ENCODE assay signal across 23 cellular contexts in the genomic region with DNA sequence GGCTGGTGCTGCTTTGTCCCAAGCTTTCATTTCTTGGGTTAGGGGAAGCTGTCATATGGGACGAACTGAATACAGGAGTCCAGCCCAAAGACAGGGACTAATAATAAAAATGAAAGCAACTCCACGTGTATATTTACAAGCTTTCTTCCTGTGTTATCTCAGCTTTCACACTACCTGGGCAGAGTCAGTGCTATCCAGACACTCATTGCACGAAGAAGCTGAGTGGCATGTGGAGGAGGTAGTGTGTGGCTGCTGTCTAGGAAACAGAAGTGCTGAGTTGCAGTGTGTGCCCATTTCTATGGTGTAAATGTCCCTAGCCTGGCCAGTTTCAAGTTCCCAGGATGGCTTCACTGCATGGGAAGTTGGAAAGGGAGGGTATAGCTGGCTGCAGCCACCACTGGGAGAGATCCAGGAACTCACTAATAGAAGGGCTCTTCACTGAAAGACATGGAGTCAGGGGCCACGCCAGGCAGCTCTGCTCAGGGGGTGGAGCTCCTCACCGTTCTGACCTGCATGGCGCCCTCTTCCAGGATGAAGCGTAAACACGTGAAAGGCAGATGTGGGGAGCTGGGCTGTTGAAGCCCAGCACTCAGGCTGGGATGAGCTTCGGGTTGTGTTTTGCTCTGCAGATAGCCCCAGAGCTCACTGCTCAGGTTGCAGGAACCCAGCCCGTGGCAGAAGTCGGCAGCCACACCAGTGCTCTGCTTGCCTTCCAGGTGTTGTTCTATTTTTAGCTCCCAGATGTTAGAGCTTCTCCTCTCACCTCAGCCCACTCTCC.
DNase-seq lines count a peak whose midpoint lies in the region; ATAC-seq, FAIRE-seq and TF ChIP-seq lines count a peak whose summit lies in the region.
"Had no signal": no experiment of that assay in that cellular context is flagged by ENCODE, and none has a peak within 500 bp of the region (broad histone marks: within the 10 kb centered on the region; RNA-seq: fewer than 3 reads in every experiment).

No MANE protein-coding gene starts in this region.

- H4K20me1 ChIP-seq in GM23338 (replicated peaks; ENCODE audit: insufficient read depth) (no peaks in the 10 kb centered on the region), K562 (replicated peaks; ENCODE audit: control insufficient read depth, insufficient read depth, low read length) (no peaks in the 10 kb centered on the region; the same call in 1 of the 2 replicates)
- H4K20me1 ChIP-seq: BLaER1 had no signal

- under 1% methylated on average over 11 of the region's 11 CpGs for WGBS in K562 (ENCODE audit: insufficient coverage, low coverage, missing lambda C conversion rate)

- H3K4me2 ChIP-seq in GM23338 (no peak overlapping the region), K562 (ENCODE audit: insufficient read depth, low read length) (no peak overlapping the region)
- H3K4me2 ChIP-seq: BLaER1 had no signal

- CTCF ChIA-PET in K562 (lab: Yijun Ruan, JAX; ENCODE audit: low intra/inter-chr PET ratio) = no interaction called here

- H3K27me3 ChIP-seq in GM23338 (ENCODE audit: insufficient read depth) (no peaks in the 10 kb centered on the region), K562 (ENCODE audit: control insufficient read depth in 2 of 2, insufficient read depth in 2 of 2, low read length in 2 of 2) (peaks cover 43 to 50% of the 10 kb centered on the region in 2 experiments), MG63 (peaks cover 23% of the 10 kb centered on the region)
- H3K27me3 ChIP-seq: BLaER1, SJCRH30 had no signal

- in situ Hi-C loops in K562 (cut with MboI) = no loop called here

- no peaks in the 10 kb centered on the region for H3K9me3 ChIP-seq in K562 (replicated peaks; ENCODE audit: control insufficient read depth, insufficient read depth, low read depth, low read length)
- H3K9me3 ChIP-seq in MG63 = no peaks in the 10 kb centered on the region; the same call in 1 of the 2 replicates
- H3K9me3 ChIP-seq: BLaER1, SJCRH30 had no signal

- TF ChIP-seq CTCF in GM23338 (conservative IDR thresholded peaks at IDR 0.05; ENCODE audit: low read depth in 2 of 2) = peak in 1 of 2 experiments; percentile 37; a peak in 2 of 4 replicates
- TF ChIP-seq CTCF in K562 (IDR thresholded peaks at IDR 0.05 in 2 of 3, conservative IDR thresholded peaks at IDR 0.05 in 1 of 3; ENCODE audit: insufficient read depth in 2 of 3, low read depth in 1 of 3, low read length in 3 of 3) = no peak
- TF ChIP-seq CTCF in D721Med (IDR thresholded peaks at IDR 0.05; ENCODE audit: insufficient read depth, missing control alignments) = no peak

- no peaks in the 10 kb centered on the region; the same call in 1 of the 2 replicates for H3K4me1 ChIP-seq in GM23338 (ENCODE audit: insufficient read depth)
- no peaks in the 10 kb centered on the region for H3K4me1 ChIP-seq in K562 (replicated peaks in 1 of 2; ENCODE audit: control insufficient read depth in 2 of 2, insufficient read depth in 2 of 2, low read length in 2 of 2)
- H3K4me1 ChIP-seq: SJCRH30 had no signal

- no peak for TF ChIP-seq EP300 in K562 (IDR thresholded peaks at IDR 0.05; ENCODE audit: low read length)

- no peak overlapping the region for H3K9ac ChIP-seq in K562 (ENCODE audit: insufficient read depth in 1 of 2, low read depth in 2 of 2, low read length in 2 of 2)
- H3K9ac ChIP-seq: BLaER1 had no signal

- intact Hi-C loops in K562 (cut with micrococcal nuclease) = no loop called here

- no peak overlapping the region for H3K27ac Mint-ChIP-seq in GM23338
- H3K27ac Mint-ChIP-seq: CD4-positive, CD25-positive, alpha-beta regulatory T cell; T-helper 17 cell had no signal

- no TSS peak for BruUV-seq in K562 (replicated peaks; lab: Mats Ljungman, UMichigan)

- H2AFZ ChIP-seq in GM23338 (no peak overlapping the region), K562 (ENCODE audit: low read depth, low read length) (no peak overlapping the region)

- H3K36me3 ChIP-seq in GM23338 (ENCODE audit: insufficient read depth) = no peaks in the 10 kb centered on the region
- H3K36me3 ChIP-seq in K562 (ENCODE audit: control insufficient read depth, insufficient read depth, low read length) = no peaks in the 10 kb centered on the region
- no peaks in the 10 kb centered on the region for H3K36me3 ChIP-seq in MG63
- H3K36me3 ChIP-seq: BLaER1, SJCRH30 had no signal

- no peaks in the 10 kb centered on the region for H3F3A ChIP-seq in GM23338 (replicated peaks; ENCODE audit: low read depth)

- H3K79me2 ChIP-seq in GM23338 (replicated peaks; ENCODE audit: insufficient read depth) (no peaks in the 10 kb centered on the region), K562 (ENCODE audit: control insufficient read depth, insufficient read depth, low read length) (no peaks in the 10 kb centered on the region)

- peaks cover 19% of the 10 kb centered on the region for H3K4me1 Mint-ChIP-seq in GM23338
- H3K4me1 Mint-ChIP-seq: CD4-positive, CD25-positive, alpha-beta regulatory T cell; T-helper 17 cell had no signal

- peaks cover 18% of the 10 kb centered on the region for H3K27me3 Mint-ChIP-seq in GM23338 (ENCODE audit: insufficient read depth, low read depth, poor library complexity)
- H3K27me3 Mint-ChIP-seq: CD4-positive, CD25-positive, alpha-beta regulatory T cell had no signal

- H3K9me1 ChIP-seq in K562 (ENCODE audit: control insufficient read depth, insufficient read depth, low read length) = no peaks in the 10 kb centered on the region

- no peaks in the 10 kb centered on the region; the same call in 2 of the 3 replicates for H3K9me3 Mint-ChIP-seq in GM23338

- FAIRE-seq in K562 (lab: Jason Lieb, UNC) (no peak), D721Med (lab: Jason Lieb, UNC) (no peak)

- POLR2A ChIA-PET in K562 (lab: Yijun Ruan, JAX) = interaction anchor here (0.6 to 1.0 kb wide), 3 partner anchors 9 to 453 kb away, joined by 3 to 4 read pairs (median 3); no protein-coding TSS in a partner anchor

- H3K27ac ChIP-seq in GM23338 (ENCODE audit: low read depth) = no peak overlapping the region
- H3K27ac ChIP-seq in K562 (ENCODE audit: extremely low read depth, low read depth, low read length) = no peak overlapping the region
- H3K27ac ChIP-seq: BLaER1, SJCRH30 had no signal

- no peaks in the 10 kb centered on the region for H3K36me3 Mint-ChIP-seq in GM23338 (ENCODE audit: low read depth)
- H3K36me3 Mint-ChIP-seq: CD4-positive, CD25-positive, alpha-beta regulatory T cell had no signal

- no peak overlapping the region for H3K4me3 ChIP-seq in GM23338
- H3K4me3 ChIP-seq in K562 = no peak overlapping the region
- H3K4me3 ChIP-seq in MG63 = no peak overlapping the region
- H3K4me3 ChIP-seq: BLaER1, SJCRH30 had no signal

- DNase-seq in GM23338 (ENCODE audit: low spot score) (peak; percentile 15), NCI-H774 (lab: John Stamatoyannopoulos, UW) (peak; percentile 41), K562 (ENCODE audit: extremely low read depth in 1 of 4, low spot score in 3 of 4) (peak in 1 of 4 experiments; percentile 11), iPS-NIHi7 (ENCODE audit: extremely low spot score) (peak; percentile 27), D721Med (ENCODE audit: insufficient read length, low spot score) (no peak), MG63 (no peak)
- DNase-seq: CD4-positive, CD25-positive, alpha-beta regulatory T cell; KG1; NCI-H1048; NCI-H1417; NCI-H1694; NCI-H2029 treated with DMSO at 0.1 percent for 48 hours; NCI-H2171; NCI-H345; NCI-H510A treated with DMSO at 0.1 percent for 48 hours; NCI-H82; SJCRH30; T-helper 17 cell had no signal

- TF ChIP-seq POLR2A in K562 (conservative IDR thresholded peaks at IDR 0.05) = no peak

- no peak for TF ChIP-seq RAD21 in K562 (CRISPR knock-in tag; conservative IDR thresholded peaks at IDR 0.05 in 1 of 2, IDR thresholded peaks at IDR 0.05 in 1 of 2)

- no peak overlapping the region for H3K4me3 Mint-ChIP-seq in GM23338
- H3K4me3 Mint-ChIP-seq: CD4-positive, CD25-positive, alpha-beta regulatory T cell; T-helper 17 cell had no signal

- ATAC-seq in GM23338 (peak; percentile 84), K562 (peak; percentile 68), GM18909 (IDR thresholded peaks at IDR 0.05; ENCODE audit: poor library complexity, unreplicated experiment) (no peak), HG03521 (IDR thresholded peaks at IDR 0.05; ENCODE audit: unreplicated experiment) (no peak)
- ATAC-seq: Panc1, SK-N-SH treated with all-trans-retinoic acid at 6 μM for 48 hours, T-helper 17 cell had no signal

- H3K9me2 ChIP-seq in GM23338 (ENCODE audit: insufficient read depth) = no peaks in the 10 kb centered on the region

TF ChIP-seq in GM23338, 12 proteins besides CTCF, POLR2A, EP300 and RAD21 (continues in another document):
- no peak for TF ChIP-seq POLR2AphosphoS5 (IDR thresholded peaks at IDR 0.05; ENCODE audit: low read depth)
- TF ChIP-seq, protein P1, sequence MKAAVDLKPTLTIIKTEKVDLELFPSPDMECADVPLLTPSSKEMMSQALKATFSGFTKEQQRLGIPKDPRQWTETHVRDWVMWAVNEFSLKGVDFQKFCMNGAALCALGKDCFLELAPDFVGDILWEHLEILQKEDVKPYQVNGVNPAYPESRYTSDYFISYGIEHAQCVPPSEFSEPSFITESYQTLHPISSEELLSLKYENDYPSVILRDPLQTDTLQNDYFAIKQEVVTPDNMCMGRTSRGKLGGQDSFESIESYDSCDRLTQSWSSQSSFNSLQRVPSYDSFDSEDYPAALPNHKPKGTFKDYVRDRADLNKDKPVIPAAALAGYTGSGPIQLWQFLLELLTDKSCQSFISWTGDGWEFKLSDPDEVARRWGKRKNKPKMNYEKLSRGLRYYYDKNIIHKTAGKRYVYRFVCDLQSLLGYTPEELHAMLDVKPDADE (IDR thresholded peaks at IDR 0.05) = no peak
- no peak for TF ChIP-seq STAT1 (IDR thresholded peaks at IDR 0.05; ENCODE audit: unreplicated experiment)

TF ChIP-seq in K562, 482 proteins besides CTCF, POLR2A, EP300 and RAD21 (continues in another document):
- TF ChIP-seq, protein P2, sequence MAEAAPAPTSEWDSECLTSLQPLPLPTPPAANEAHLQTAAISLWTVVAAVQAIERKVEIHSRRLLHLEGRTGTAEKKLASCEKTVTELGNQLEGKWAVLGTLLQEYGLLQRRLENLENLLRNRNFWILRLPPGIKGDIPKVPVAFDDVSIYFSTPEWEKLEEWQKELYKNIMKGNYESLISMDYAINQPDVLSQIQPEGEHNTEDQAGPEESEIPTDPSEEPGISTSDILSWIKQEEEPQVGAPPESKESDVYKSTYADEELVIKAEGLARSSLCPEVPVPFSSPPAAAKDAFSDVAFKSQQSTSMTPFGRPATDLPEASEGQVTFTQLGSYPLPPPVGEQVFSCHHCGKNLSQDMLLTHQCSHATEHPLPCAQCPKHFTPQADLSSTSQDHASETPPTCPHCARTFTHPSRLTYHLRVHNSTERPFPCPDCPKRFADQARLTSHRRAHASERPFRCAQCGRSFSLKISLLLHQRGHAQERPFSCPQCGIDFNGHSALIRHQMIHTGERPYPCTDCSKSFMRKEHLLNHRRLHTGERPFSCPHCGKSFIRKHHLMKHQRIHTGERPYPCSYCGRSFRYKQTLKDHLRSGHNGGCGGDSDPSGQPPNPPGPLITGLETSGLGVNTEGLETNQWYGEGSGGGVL (CRISPR knock-in tag; IDR thresholded peaks at IDR 0.05) = no peak
- TF ChIP-seq ARNT (IDR thresholded peaks at IDR 0.05) (no peak), ETS2 (tag; IDR thresholded peaks at IDR 0.05; ENCODE audit: borderline replicate concordance, poor library complexity, severe bottlenecking) (no peak)

Comparison
In these comparisons a context has a peak if more than half of its experiments do, and no peak if none do; other contexts are left out.
1. ATAC-seq: peak in GM23338 (single experiment) and K562 (single experiment); none in GM18909 (single experiment) and HG03521 (single experiment).
2. DNase-seq: peak in GM23338 (single experiment), NCI-H774 (single experiment) and iPS-NIHi7 (single experiment); none in D721Med (single experiment) and MG63 (single experiment).